1 cellular context compared by ENCODE assay signal in genomic region chr11:1467270-1467669, GRCh38.
TF ChIP-seq lines count a peak whose summit lies in the region.

No MANE protein-coding gene starts in this region.

TF ChIP-seq in HepG2, 621 proteins besides CTCF, POLR2A, EP300 and RAD21 (continued from another document):
- no peak for TF ChIP-seq KDM4B (CRISPR knock-in tag; IDR thresholded peaks at IDR 0.05)
- no peak for TF ChIP-seq ZNF501 (CRISPR knock-in tag; IDR thresholded peaks at IDR 0.05)
- TF ChIP-seq ZNF709 (CRISPR knock-in tag; IDR thresholded peaks at IDR 0.05): no peak
- TF ChIP-seq CHD4 (IDR thresholded peaks at IDR 0.05; ENCODE audit: borderline replicate concordance, low read length): no peak
- no peak for TF ChIP-seq TCF12 (IDR thresholded peaks at IDR 0.05)
- TF ChIP-seq TCF12 (CRISPR knock-in tag; IDR thresholded peaks at IDR 0.05): no peak
- no peak for TF ChIP-seq ZNF383 (CRISPR knock-in tag; IDR thresholded peaks at IDR 0.05; ENCODE audit: borderline replicate concordance)
- TF ChIP-seq AGO2 (optimal IDR thresholded peaks at IDR 0.05; ENCODE audit: low read depth, low read length): no peak
